In the genomic region with DNA sequence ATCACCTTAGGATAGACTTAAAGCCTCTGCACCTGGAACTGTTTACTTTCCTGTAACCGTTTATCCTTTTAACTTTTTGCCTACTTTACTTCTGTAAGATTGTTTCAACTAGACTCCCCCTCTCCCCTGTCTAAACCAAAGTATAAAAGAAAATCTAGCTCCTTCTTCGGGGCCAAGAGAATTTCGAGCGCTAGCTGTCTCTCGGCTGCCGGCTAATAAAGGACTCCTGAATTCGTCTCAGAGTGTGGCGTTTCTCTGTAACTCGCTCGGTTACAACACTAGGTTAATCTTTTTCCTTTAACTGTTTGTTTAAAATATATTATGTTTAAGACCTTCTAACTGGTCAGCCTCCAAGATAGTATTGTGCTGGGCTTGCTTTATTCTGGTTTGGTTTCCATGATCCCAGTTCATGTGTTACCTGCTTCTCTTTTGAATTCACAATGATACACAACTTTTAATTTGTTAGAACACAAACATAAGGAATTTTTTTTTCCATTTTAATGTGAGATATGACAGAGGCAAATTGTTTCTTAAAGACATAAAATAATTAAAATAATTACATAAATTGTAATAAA, we compare ENCODE assay signal across 8 cellular contexts. TPM values are rescaled to one million over a fixed set of nuclear protein-coding genes. Genes with fewer than 3 reads are reported as not detected.
DNase-seq lines count a peak whose midpoint lies in the region; ATAC-seq and TF ChIP-seq lines count a peak whose summit lies in the region.

No MANE protein-coding gene starts in this region.

- peak overlapping the region; percentile 90 to 100 (median 99) for H3K27ac ChIP-seq in dorsolateral prefrontal cortex

- DNase-seq in BE2C = no peak
- DNase-seq in NCI-H2227 treated with DMSO at 0.1 percent for 48 hours (lab: John Stamatoyannopoulos, UW) = peak; percentile 68
- DNase-seq in dorsolateral prefrontal cortex = no peak
- DNase-seq in nephron progenitor cell = no peak
- DNase-seq in CD1c-positive myeloid dendritic cell (ENCODE audit: extremely low spot score) = no peak
- DNase-seq in GM13977 (ENCODE audit: low spot score) = no peak

- H3K4me1 Mint-ChIP-seq in nephron progenitor cell = peaks cover 40% of the 10 kb centered on the region

- TF ChIP-seq CTCF in BE2C (IDR thresholded peaks at IDR 0.05; ENCODE audit: low read depth, low read length) (no peak), dorsolateral prefrontal cortex (IDR thresholded peaks at IDR 0.05 in 54 of 56, conservative IDR thresholded peaks at IDR 0.05 in 2 of 56; ENCODE audit: low read depth in 1 of 56, partially characterized antibody in 56 of 56) (no peak), nephron progenitor cell (IDR thresholded peaks at IDR 0.05) (no peak), GM13977 (IDR thresholded peaks at IDR 0.05; ENCODE audit: extremely low read depth, insufficient read depth, missing control alignments) (no peak)

- H3K36me3 Mint-ChIP-seq in nephron progenitor cell (ENCODE audit: low read depth) = no peaks in the 10 kb centered on the region

- peaks cover 4% of the 10 kb centered on the region for H3K9me3 Mint-ChIP-seq in nephron progenitor cell

- no peaks in the 10 kb centered on the region for H3K9me3 ChIP-seq in BE2C

- intact Hi-C loops in dorsolateral prefrontal cortex (cut with DNase I) = loop anchor here in 1 of 2 donors (10.0 kb wide), 1 partner anchor 264 kb away; a partner anchor contains a TSS

- peak overlapping the region; percentile 92 for H3K4me3 ChIP-seq in BE2C (ENCODE audit: low read depth, low read length)
- H3K4me3 ChIP-seq in dorsolateral prefrontal cortex = peak overlapping the region; percentile 53 to 96 (median 87)

- H3K36me3 ChIP-seq in BE2C = no peaks in the 10 kb centered on the region

- in situ Hi-C loops in GM13977 (cut with MboI; ENCODE audit: low pct_unique_long_range_greater_than_20kb, low sequenced_read_pairs, unreplicated experiment) = loop anchor here (5.0 kb wide), 1 partner anchor 61 kb away; no protein-coding TSS in a partner anchor

- H3K4me1 ChIP-seq in BE2C = peaks cover 8% of the 10 kb centered on the region

- H3K27me3 Mint-ChIP-seq in nephron progenitor cell (ENCODE audit: low read depth, poor library complexity) = peaks cover 11% of the 10 kb centered on the region

- peak overlapping the region; percentile 95 for H3K4me3 Mint-ChIP-seq in nephron progenitor cell

- H3K27me3 ChIP-seq in BE2C (no peaks in the 10 kb centered on the region), dorsolateral prefrontal cortex (no peaks in the 10 kb centered on the region)

- H3K27ac Mint-ChIP-seq in nephron progenitor cell = peak overlapping the region; percentile 100

- ATAC-seq in HG03571 (IDR thresholded peaks at IDR 0.05; ENCODE audit: unreplicated experiment) (no peak), GM18858 (IDR thresholded peaks at IDR 0.05; ENCODE audit: unreplicated experiment) (no peak)

RNA-seq across cellular contexts. Expression of a gene that starts 8.7 kb away (rescaled TPM):
- 19.9 TPM for polyA plus RNA-seq in BE2C (2012; ENCODE audit: insufficient read depth, insufficient read length, low read depth)
- 100 to 1,000 TPM in 3 of 120 experiments, 10 to 100 TPM in 117; 27.5 to 103 (median 66.8) TPM for total RNA-seq in dorsolateral prefrontal cortex

RNA-seq across cellular contexts. Expression of a gene that starts 19.7 kb away (rescaled TPM):
- 58.5 TPM for polyA plus RNA-seq in BE2C (2012; ENCODE audit: insufficient read depth, insufficient read length, low read depth)
- 100 to 1,000 TPM in 6 of 120 experiments, 10 to 100 TPM in 114; 44.0 to 114 (median 69.4) TPM for total RNA-seq in dorsolateral prefrontal cortex
